8 cellular contexts compared by ENCODE assay signal in genomic region chr4:87422104-87423052, GRCh38.
DNase-seq lines count a peak whose midpoint lies in the region; ATAC-seq lines count a peak whose summit lies in the region.

A gene with protein sequence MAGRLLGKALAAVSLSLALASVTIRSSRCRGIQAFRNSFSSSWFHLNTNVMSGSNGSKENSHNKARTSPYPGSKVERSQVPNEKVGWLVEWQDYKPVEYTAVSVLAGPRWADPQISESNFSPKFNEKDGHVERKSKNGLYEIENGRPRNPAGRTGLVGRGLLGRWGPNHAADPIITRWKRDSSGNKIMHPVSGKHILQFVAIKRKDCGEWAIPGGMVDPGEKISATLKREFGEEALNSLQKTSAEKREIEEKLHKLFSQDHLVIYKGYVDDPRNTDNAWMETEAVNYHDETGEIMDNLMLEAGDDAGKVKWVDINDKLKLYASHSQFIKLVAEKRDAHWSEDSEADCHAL (plus strand): TSS chr4:87422573. CDS start chr4:87422906, 333 bp downstream.

- ATAC-seq in GM19035 (IDR thresholded peaks at IDR 0.05; ENCODE audit: unreplicated experiment) = peak; percentile 80
- ATAC-seq in HG03354 (IDR thresholded peaks at IDR 0.05; ENCODE audit: poor library complexity, severe bottlenecking, unreplicated experiment) = peak; percentile 91
- peak; percentile 89 to 90 for ATAC-seq in activated CD4-positive, CD25-positive, alpha-beta regulatory T cell treated with anti-CD3 and anti-CD28 coated beads, Interleukin-2, amount 50 U/mL, for 24 hours

- peak; percentile 95 for DNase-seq in AG20443 (ENCODE audit: low spot score)
- peak; percentile 88 for DNase-seq in NCI-H446 treated with DMSO at 0.1 percent for 48 hours (lab: John Stamatoyannopoulos, UW)
- DNase-seq in cerebellar cortex (ENCODE audit: low spot score) = peak; percentile 96
- DNase-seq in islet precursor cell = peak; percentile 98
- peak; percentile 74 to 86 (median 77) for DNase-seq in stimulated activated CD4-positive, alpha-beta T cell treated with anti-CD3 and anti-CD28 coated beads, Interleukin-12 subunit alpha, Interleukin-12 subunit beta, amount 100 ng/mL, for 48 hours (ENCODE audit: low read depth in 2 of 3, low spot score in 1 of 3)

Comparison
In these comparisons a context has a peak if more than half of its experiments do, and no peak if none do; other contexts are left out.
1. Peak in every context shown above with its lines: DNase-seq and ATAC-seq.